ENCODE assay signal across 2 cellular contexts in genomic region chr4:168102403-168102802, GRCh38.
TF ChIP-seq lines count a peak whose summit lies in the region.

No MANE protein-coding gene starts in this region.

TF ChIP-seq in GM23338, 12 proteins besides CTCF, POLR2A, EP300 and RAD21:
- TF ChIP-seq, protein P1, sequence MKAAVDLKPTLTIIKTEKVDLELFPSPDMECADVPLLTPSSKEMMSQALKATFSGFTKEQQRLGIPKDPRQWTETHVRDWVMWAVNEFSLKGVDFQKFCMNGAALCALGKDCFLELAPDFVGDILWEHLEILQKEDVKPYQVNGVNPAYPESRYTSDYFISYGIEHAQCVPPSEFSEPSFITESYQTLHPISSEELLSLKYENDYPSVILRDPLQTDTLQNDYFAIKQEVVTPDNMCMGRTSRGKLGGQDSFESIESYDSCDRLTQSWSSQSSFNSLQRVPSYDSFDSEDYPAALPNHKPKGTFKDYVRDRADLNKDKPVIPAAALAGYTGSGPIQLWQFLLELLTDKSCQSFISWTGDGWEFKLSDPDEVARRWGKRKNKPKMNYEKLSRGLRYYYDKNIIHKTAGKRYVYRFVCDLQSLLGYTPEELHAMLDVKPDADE (IDR thresholded peaks at IDR 0.05), result no peak
- TF ChIP-seq ZNF331 (CRISPR knock-in tag; IDR thresholded peaks at IDR 0.05; ENCODE audit: low read depth) (no peak), STAT1 (IDR thresholded peaks at IDR 0.05; ENCODE audit: unreplicated experiment) (no peak)

TF ChIP-seq in K562, 482 proteins besides CTCF, POLR2A, EP300 and RAD21:
- peak; percentile 27; the same call in 1 of the 2 replicates for TF ChIP-seq MAFF (IDR thresholded peaks at IDR 0.05; ENCODE audit: low read length)
- TF ChIP-seq PHF20 (IDR thresholded peaks at IDR 0.05; ENCODE audit: partially characterized antibody), result no peak
- TF ChIP-seq MAFG (tag; conservative IDR thresholded peaks at IDR 0.05), result 0 out of 2 replicates have a peak, but pooled peaks have one; percentile 34
- 0 out of 2 replicates have a peak, but pooled peaks have one; percentile 30 for TF ChIP-seq NFE2 (IDR thresholded peaks at IDR 0.05; ENCODE audit: low read depth)
TF ChIP-seq in K562: peak in this region for 3.
